ENCODE assay signal across 8 cellular contexts in the genomic region with DNA sequence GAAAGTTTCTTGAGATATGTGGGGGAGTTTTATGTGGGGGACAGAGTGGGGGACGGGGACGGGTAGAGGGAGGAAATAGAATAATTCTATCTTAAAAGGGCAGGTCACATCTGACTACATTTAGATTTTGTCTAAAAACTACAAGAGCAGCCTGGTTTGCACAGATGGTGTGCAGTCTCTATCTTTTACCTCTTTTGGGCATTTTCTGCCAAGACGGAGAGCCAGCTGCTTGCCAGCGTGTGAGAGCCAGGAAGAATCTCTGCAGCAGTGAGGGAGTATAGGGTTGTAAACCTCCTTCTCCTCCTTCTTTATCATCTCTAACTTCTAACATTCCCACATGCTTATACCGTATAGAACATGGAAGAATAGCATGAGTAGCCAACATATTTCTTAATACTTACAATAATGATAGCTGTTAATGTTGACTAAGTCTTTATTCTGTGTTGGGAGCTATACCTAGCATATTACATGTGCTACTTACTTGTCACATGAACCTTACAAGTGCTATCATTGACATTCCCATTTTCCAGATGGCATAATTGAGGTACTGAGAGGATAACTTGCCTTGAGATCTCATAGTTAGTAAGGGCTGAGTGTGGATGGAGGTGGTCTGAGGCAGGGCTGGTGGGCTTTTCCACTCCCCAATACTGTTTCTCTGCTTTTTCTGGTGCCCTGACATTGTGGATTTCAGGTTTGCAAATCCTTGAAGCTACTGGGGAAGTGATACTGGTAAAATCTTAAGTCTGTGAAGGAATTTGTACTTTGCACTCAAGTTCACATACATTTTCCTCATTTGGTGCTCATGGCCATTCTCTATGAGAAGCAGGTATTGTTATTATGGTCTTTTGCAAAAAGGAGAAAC. TPM values are rescaled to one million over a fixed set of nuclear protein-coding genes. Genes with fewer than 3 reads are reported as not detected.
DNase-seq lines count a peak whose midpoint lies in the region; ATAC-seq and TF ChIP-seq lines count a peak whose summit lies in the region.

No MANE protein-coding gene starts in this region.

- intact Hi-C loops in gastrocnemius medialis (cut with DNase I; ENCODE audit: low total_unique reads): no loop called here

- H3K36me3 Mint-ChIP-seq in T-cell: no peaks in the 10 kb centered on the region

- DNase-seq in T-cell (no peak), hippocampal formation (lab: John Stamatoyannopoulos, UW) (peak; percentile 39 to 55), gastrocnemius medialis (no peak), hepatic stellate cell (ENCODE audit: low spot score) (no peak)

- ATAC-seq in T-cell (replicated peaks in 1 of 4) (peak in 1 of 4 experiments; percentile 32), gastrocnemius medialis (no peak), HG02840 (IDR thresholded peaks at IDR 0.05; ENCODE audit: low FRiP score, unreplicated experiment) (no peak), HG02610 (IDR thresholded peaks at IDR 0.05; ENCODE audit: unreplicated experiment) (no peak), GM19467 (IDR thresholded peaks at IDR 0.05; ENCODE audit: unreplicated experiment) (no peak)

- in situ Hi-C loops in gastrocnemius medialis (cut with MboI; ENCODE audit: low sequenced_read_pairs in 4 of 4): no loop called here

- POLR2A ChIA-PET in T-cell (lab: Charles Lee): interaction anchor here in 1 of 2 donors (0.5 kb wide), 1 partner anchor 993 kb away, joined by 5 read pairs; no protein-coding TSS in a partner anchor

- peaks cover 0 to 2% (median 0%) of the 10 kb centered on the region in 3 donors for H3K27me3 ChIP-seq in gastrocnemius medialis

- H3K9me3 ChIP-seq in gastrocnemius medialis: no peaks in the 10 kb centered on the region

- H3K4me1 Mint-ChIP-seq in T-cell: peaks cover 23 to 30% (median 30%) of the 10 kb centered on the region in 3 donors

- peak overlapping the region; percentile 50 to 66 for H3K27ac Mint-ChIP-seq in T-cell

- peak overlapping the region; percentile 75 for H3K4me3 ChIP-seq in GM12875 (ENCODE audit: low read depth, low read length)
- peak overlapping the region; percentile 19 to 48 (median 39) for H3K4me3 ChIP-seq in gastrocnemius medialis

- no peak for TF ChIP-seq CTCF in GM12875 (IDR thresholded peaks at IDR 0.05; ENCODE audit: borderline replicate concordance, insufficient read depth, low read depth, low read length)
- TF ChIP-seq CTCF in gastrocnemius medialis (IDR thresholded peaks at IDR 0.05 in 4 of 5, conservative IDR thresholded peaks at IDR 0.05 in 1 of 5): no peak

- H3K27me3 Mint-ChIP-seq in T-cell: peaks cover 15 to 21% of the 10 kb centered on the region in 2 donors

- H3K4me1 ChIP-seq in gastrocnemius medialis: no peaks in the 10 kb centered on the region

- no peak for TF ChIP-seq POLR2A in gastrocnemius medialis (IDR thresholded peaks at IDR 0.05)

- peak overlapping the region; percentile 48 to 73 (median 60) for H3K27ac ChIP-seq in gastrocnemius medialis

- H3K36me3 ChIP-seq in gastrocnemius medialis: no peaks in the 10 kb centered on the region

- CTCF ChIA-PET in T-cell (lab: Charles Lee): interaction anchor here in 1 of 2 donors (1.0 kb wide), 1 partner anchor 63 kb away, joined by 4 read pairs; a partner anchor contains a TSS

- H3K4me3 Mint-ChIP-seq in T-cell: peak overlapping the region; percentile 55 to 71 (median 67)

- no peaks in the 10 kb centered on the region for H3K9me3 Mint-ChIP-seq in T-cell

RNA-seq across cellular contexts. Expression of a gene that starts 1.1 kb away (rescaled TPM):
- total RNA-seq in T-cell: 1 to 10 TPM; 1.5 to 4.6 (median 1.9) TPM
- 1 to 10 TPM; 1.7 to 6.9 (median 3.8) TPM for total RNA-seq in gastrocnemius medialis

Comparison
In these comparisons a context has a peak if more than half of its experiments do, and no peak if none do; other contexts are left out.
1. DNase-seq: peak in hippocampal formation (2 of 2); none in T-cell (0 of 34), gastrocnemius medialis (0 of 2) and hepatic stellate cell (single experiment).